In genomic region chr17:75154195-75155106, GRCh38 we compare ENCODE assay signal across 1 cellular context.
TF ChIP-seq lines count a peak whose summit lies in the region.

TSS of gene JPT1 (minus strand) at chr17:75154512. CDS start at chr17:75154397, 115 bp downstream.

TF ChIP-seq in HepG2, 621 proteins besides CTCF, POLR2A, EP300 and RAD21 (continued from another document and continues in another):
- TF ChIP-seq ZBTB33 (CRISPR knock-in tag; IDR thresholded peaks at IDR 0.05) (0 out of 2 replicates have a peak, but pooled peaks have one; percentile 1), FOXJ3 (CRISPR knock-in tag; IDR thresholded peaks at IDR 0.05; ENCODE audit: borderline replicate concordance) (no peak; the same call in 1 of the 2 replicates), ZNF280D (CRISPR knock-in tag; IDR thresholded peaks at IDR 0.05) (peak; percentile 69; the same call in 1 of the 2 replicates), ZNF605 (CRISPR knock-in tag; IDR thresholded peaks at IDR 0.05) (no peak; the same call in 1 of the 2 replicates), ZNF414 (CRISPR knock-in tag; IDR thresholded peaks at IDR 0.05) (0 out of 2 replicates have a peak, but pooled peaks have one; percentile 20), GTF2F1 (IDR thresholded peaks at IDR 0.05; ENCODE audit: low read length) (peak; percentile 88), RXRA (CRISPR knock-in tag; IDR thresholded peaks at IDR 0.05) (0 out of 2 replicates have a peak, but pooled peaks have one; percentile 39), XBP1 (CRISPR knock-in tag; IDR thresholded peaks at IDR 0.05) (no peak), KMT2B (CRISPR knock-in tag; IDR thresholded peaks at IDR 0.05) (peak; percentile 85), HMGXB4 (CRISPR knock-in tag; IDR thresholded peaks at IDR 0.05; ENCODE audit: borderline replicate concordance in 1 of 2, low read depth in 1 of 2) (peak in 1 of 2 experiments; percentile 77; a peak in 3 of 4 replicates), ZNF792 (CRISPR knock-in tag; IDR thresholded peaks at IDR 0.05) (peak; percentile 87), NR2F6 (IDR thresholded peaks at IDR 0.05) (no peak; the same call in 1 of the 2 replicates), NR2F6 (CRISPR knock-in tag; IDR thresholded peaks at IDR 0.05) (peak; percentile 54; the same call in 1 of the 2 replicates), ZFX (CRISPR knock-in tag; IDR thresholded peaks at IDR 0.05; ENCODE audit: low read depth) (peak; percentile 95), EEA1 (CRISPR knock-in tag; IDR thresholded peaks at IDR 0.05; ENCODE audit: borderline replicate concordance) (peak; percentile 58; the same call in 1 of the 2 replicates), ZBTB43 (CRISPR knock-in tag; conservative IDR thresholded peaks at IDR 0.05) (0 out of 2 replicates have a peak, but pooled peaks have one; percentile 27), ZBTB39 (CRISPR knock-in tag; IDR thresholded peaks at IDR 0.05) (no peak), TSC22D2 (CRISPR knock-in tag; IDR thresholded peaks at IDR 0.05; ENCODE audit: borderline replicate concordance) (peak; percentile 76; the same call in 1 of the 2 replicates), ZNF563 (CRISPR knock-in tag; IDR thresholded peaks at IDR 0.05) (peak; percentile 98), HOXA3 (CRISPR knock-in tag; IDR thresholded peaks at IDR 0.05) (peak; percentile 85), PHF8 (CRISPR knock-in tag; IDR thresholded peaks at IDR 0.05) (peak; percentile 95), ZNF564 (CRISPR knock-in tag; IDR thresholded peaks at IDR 0.05) (no peak), MEIS2 (CRISPR knock-in tag; IDR thresholded peaks at IDR 0.05) (peak; percentile 59; the same call in 1 of the 2 replicates), POLR2AphosphoS5 (IDR thresholded peaks at IDR 0.05; ENCODE audit: low read depth, low read length) (peak; percentile 100), EZH2 (conservative IDR thresholded peaks at IDR 0.05; ENCODE audit: low read depth, low read length) (no peak), ZNF713 (CRISPR knock-in tag; IDR thresholded peaks at IDR 0.05) (no peak), TEAD3 (CRISPR knock-in tag; optimal IDR thresholded peaks at IDR 0.05; ENCODE audit: borderline replicate concordance) (peak; percentile 63), ZNF326 (CRISPR knock-in tag; IDR thresholded peaks at IDR 0.05; ENCODE audit: borderline replicate concordance) (no peak), MAX (IDR thresholded peaks at IDR 0.05) (peak; percentile 72), PAX8 (CRISPR knock-in tag; IDR thresholded peaks at IDR 0.05; ENCODE audit: borderline replicate concordance) (no peak), ZBTB7B (CRISPR knock-in tag; IDR thresholded peaks at IDR 0.05) (peak; percentile 90), PAF1 (CRISPR knock-in tag; IDR thresholded peaks at IDR 0.05) (no peak), TBX2 (CRISPR knock-in tag; IDR thresholded peaks at IDR 0.05; ENCODE audit: borderline replicate concordance) (0 out of 2 replicates have a peak, but pooled peaks have one; percentile 48), GZF1 (CRISPR knock-in tag; IDR thresholded peaks at IDR 0.05) (peak; percentile 68), EHMT2 (IDR thresholded peaks at IDR 0.05; ENCODE audit: borderline replicate concordance, low read depth, low read length) (no peak), TEAD2 (CRISPR knock-in tag; IDR thresholded peaks at IDR 0.05) (0 out of 2 replicates have a peak, but pooled peaks have one; percentile 51), IRF1 (CRISPR knock-in tag; IDR thresholded peaks at IDR 0.05; ENCODE audit: low read depth) (no peak), ZNF646 (CRISPR knock-in tag; IDR thresholded peaks at IDR 0.05) (no peak), ZBTB42 (CRISPR knock-in tag; IDR thresholded peaks at IDR 0.05) (peak; percentile 88), KLF6 (CRISPR knock-in tag; IDR thresholded peaks at IDR 0.05) (peak; percentile 88), HOXA9 (CRISPR knock-in tag; IDR thresholded peaks at IDR 0.05; ENCODE audit: borderline replicate concordance) (no peak), ZMAT5 (CRISPR knock-in tag; IDR thresholded peaks at IDR 0.05; ENCODE audit: borderline replicate concordance, low read depth) (no peak), ZNF576 (CRISPR knock-in tag; IDR thresholded peaks at IDR 0.05) (no peak; the same call in 1 of the 2 replicates), KDM5A (IDR thresholded peaks at IDR 0.05; ENCODE audit: borderline replicate concordance, low read length) (no peak)
